In genomic region chr20:36377348-36378326, GRCh38 we compare ENCODE assay signal across 26 cellular contexts.
"Had no signal": no experiment of that assay in that cellular context is flagged by ENCODE, and none has a peak within 500 bp of the region (broad histone marks: within the 10 kb centered on the region; RNA-seq: fewer than 3 reads in every experiment).

No MANE protein-coding gene starts in this region.

- H3K4me3 ChIP-seq: esophagus muscularis mucosa, left ventricle myocardium inferior, lung, spleen, thoracic aorta had no signal

- H3K4me1 Mint-ChIP-seq: activated CD4-positive, alpha-beta T cell treated with anti-CD3 and anti-CD28 coated beads, Interleukin-2, amount 10 ng/mL, durations not matched to agents 24 days and 14 days; activated naive CD4-positive, alpha-beta T cell treated with anti-CD3 and anti-CD28 coated beads, Interleukin-2, amount 10 ng/mL, durations not matched to agents 7 days and 5 days; activated naive CD8-positive, alpha-beta T cell treated with anti-CD3 and anti-CD28 coated beads, Interleukin-2, amount 10 ng/mL, durations not matched to agents 7 days and 5 days; natural killer cell; T-helper 17 cell had no signal

- H3K36me3 ChIP-seq: esophagus muscularis mucosa, left ventricle myocardium inferior, spleen, thoracic aorta, WERI-Rb-1 had no signal

- H3K9me3 Mint-ChIP-seq: activated CD4-positive, alpha-beta memory T cell treated with anti-CD3 and anti-CD28 coated beads for 36 hours; activated CD4-positive, alpha-beta T cell treated with anti-CD3 and anti-CD28 coated beads, Interleukin-2, amount 10 ng/mL, durations not matched to agents 24 days and 14 days; activated naive CD4-positive, alpha-beta T cell treated with anti-CD3 and anti-CD28 coated beads, Interleukin-2, amount 10 ng/mL, durations not matched to agents 7 days and 5 days; activated naive CD8-positive, alpha-beta T cell treated with anti-CD3 and anti-CD28 coated beads, Interleukin-2, amount 10 ng/mL, durations not matched to agents 7 days and 5 days; activated T-cell treated with anti-CD3 and anti-CD28 coated beads, Interleukin-2, amount 50 U/mL, for 24 hours; dendritic cell treated with granulocyte-macrophage colony-stimulating factor and Interleukin-4, amounts not matched to agents 40 ng/mL and 50 ng/mL, for 4 days; natural killer cell had no signal

- H3K4me1 ChIP-seq: esophagus muscularis mucosa, foreskin keratinocyte, left ventricle myocardium inferior, spleen had no signal

- ATAC-seq: foreskin keratinocyte, natural killer cell, right cardiac atrium, T-helper 17 cell had no signal

- H3K27ac Mint-ChIP-seq: activated CD4-positive, alpha-beta memory T cell treated with anti-CD3 and anti-CD28 coated beads for 36 hours; activated CD4-positive, alpha-beta T cell treated with anti-CD3 and anti-CD28 coated beads, Interleukin-2, amount 10 ng/mL, durations not matched to agents 24 days and 14 days; activated naive CD4-positive, alpha-beta T cell treated with anti-CD3 and anti-CD28 coated beads, Interleukin-2, amount 10 ng/mL, durations not matched to agents 7 days and 5 days; activated naive CD8-positive, alpha-beta T cell treated with anti-CD3 and anti-CD28 coated beads, Interleukin-2, amount 10 ng/mL, durations not matched to agents 7 days and 5 days; activated T-cell treated with anti-CD3 and anti-CD28 coated beads, Interleukin-2, amount 50 U/mL, for 24 hours; dendritic cell treated with granulocyte-macrophage colony-stimulating factor and Interleukin-4, amounts not matched to agents 40 ng/mL and 50 ng/mL, for 4 days; natural killer cell; T-helper 17 cell had no signal

- H3K27ac ChIP-seq: esophagus muscularis mucosa, foreskin keratinocyte, left ventricle myocardium inferior, spleen, thoracic aorta, WERI-Rb-1 had no signal

- H3K4me3 Mint-ChIP-seq: activated CD4-positive, alpha-beta memory T cell treated with anti-CD3 and anti-CD28 coated beads for 36 hours; activated CD4-positive, alpha-beta T cell treated with anti-CD3 and anti-CD28 coated beads, Interleukin-2, amount 10 ng/mL, durations not matched to agents 24 days and 14 days; activated naive CD4-positive, alpha-beta T cell treated with anti-CD3 and anti-CD28 coated beads, Interleukin-2, amount 10 ng/mL, durations not matched to agents 7 days and 5 days; activated naive CD8-positive, alpha-beta T cell treated with anti-CD3 and anti-CD28 coated beads, Interleukin-2, amount 10 ng/mL, durations not matched to agents 7 days and 5 days; activated T-cell treated with anti-CD3 and anti-CD28 coated beads, Interleukin-2, amount 50 U/mL, for 24 hours; dendritic cell treated with granulocyte-macrophage colony-stimulating factor and Interleukin-4, amounts not matched to agents 40 ng/mL and 50 ng/mL, for 4 days; natural killer cell; T-helper 17 cell had no signal

- DNase-seq: activated CD4-positive, alpha-beta memory T cell treated with anti-CD3 and anti-CD28 coated beads for 36 hours; activated CD4-positive, alpha-beta T cell treated with anti-CD3 and anti-CD28 coated beads, Interleukin-2, amount 10 ng/mL, durations not matched to agents 24 days and 14 days; activated CD4-positive, CD25-positive, alpha-beta regulatory T cell treated with anti-CD3 and anti-CD28 coated beads, Interleukin-2, amount 50 U/mL, for 72 hours; activated CD8-positive, alpha-beta memory T cell treated with anti-CD3 and anti-CD28 coated beads, Interleukin-2, amount 50 U/mL, for 48 hours; activated gamma-delta T cell; activated naive CD4-positive, alpha-beta T cell treated with anti-CD3 and anti-CD28 coated beads, Interleukin-2, amount 10 ng/mL, durations not matched to agents 7 days and 5 days; activated naive CD8-positive, alpha-beta T cell treated with anti-CD3 and anti-CD28 coated beads, Interleukin-2, amount 10 ng/mL, durations not matched to agents 7 days and 5 days; activated T-cell treated with anti-CD3 and anti-CD28 coated beads, Interleukin-2, amount 50 U/mL, for 24 hours; effector CD4-positive, alpha-beta T cell; foreskin keratinocyte; islet precursor cell; left ventricle myocardium inferior; mesendoderm; natural killer cell; right cardiac atrium; spleen; stimulated activated naive CD4-positive, alpha-beta T cell treated with Interleukin-2 at 50 U/mL for 16 hours; T-helper 17 cell; T1000; trophoblast cell; WERI-Rb-1 had no signal

- H3K9me3 ChIP-seq: thoracic aorta had no signal

- H3K36me3 Mint-ChIP-seq: activated CD4-positive, alpha-beta memory T cell treated with anti-CD3 and anti-CD28 coated beads for 36 hours; activated naive CD4-positive, alpha-beta T cell treated with anti-CD3 and anti-CD28 coated beads, Interleukin-2, amount 10 ng/mL, durations not matched to agents 7 days and 5 days; activated naive CD8-positive, alpha-beta T cell treated with anti-CD3 and anti-CD28 coated beads, Interleukin-2, amount 10 ng/mL, durations not matched to agents 7 days and 5 days; natural killer cell had no signal

- FAIRE-seq: urothelium cell line had no signal
